In the genomic region with DNA sequence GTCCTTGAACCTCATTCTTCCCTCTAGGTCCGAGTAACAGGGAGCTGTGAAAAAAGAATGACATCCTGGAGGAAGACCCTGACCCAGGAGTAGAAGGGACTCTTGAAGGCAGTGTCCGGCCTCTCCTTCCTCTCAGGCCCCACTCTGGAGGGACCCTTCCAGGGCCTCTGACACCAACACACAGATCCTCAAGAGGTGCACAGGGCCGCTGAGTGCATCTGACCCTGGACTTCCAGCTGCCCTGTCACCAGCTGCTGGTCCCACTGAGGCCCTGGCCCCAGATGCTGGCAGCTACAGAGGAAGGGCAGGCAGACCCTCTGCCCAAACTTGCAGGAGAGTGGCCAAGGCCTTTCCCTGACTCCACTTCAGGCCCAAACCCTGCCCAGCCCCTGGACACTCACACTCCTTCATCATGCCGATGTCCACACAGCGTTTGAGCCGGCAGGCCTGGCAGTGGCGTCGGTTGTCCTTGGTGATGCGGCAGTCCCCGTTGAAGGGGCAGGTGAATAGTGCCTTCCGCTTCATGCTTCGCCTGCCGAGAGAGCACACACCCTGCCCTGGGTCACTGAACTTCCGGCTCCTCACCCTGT, we compare ENCODE assay signal across 28 cellular contexts. TPM values are rescaled to one million over a fixed set of nuclear protein-coding genes. Genes with fewer than 3 reads are reported as not detected.
DNase-seq lines count a peak whose midpoint lies in the region; ATAC-seq and TF ChIP-seq lines count a peak whose summit lies in the region.
"Had no signal": no experiment of that assay in that cellular context is flagged by ENCODE, and none has a peak within 500 bp of the region (broad histone marks: within the 10 kb centered on the region; RNA-seq: fewer than 3 reads in every experiment).

No MANE protein-coding gene starts in this region.

- peak overlapping the region; percentile 54 for H3K27ac Mint-ChIP-seq in activated CD8-positive, alpha-beta memory T cell treated with anti-CD3 and anti-CD28 coated beads, Interleukin-2, amount 10 ng/mL, durations not matched to agents 7 days and 5 days
- H3K27ac Mint-ChIP-seq: progenitor cell of endocrine pancreas had no signal

- TF ChIP-seq CTCF in RWPE2 (IDR thresholded peaks at IDR 0.05; ENCODE audit: poor library complexity, severe bottlenecking) = no peak
- no peak for TF ChIP-seq CTCF in colonic mucosa (IDR thresholded peaks at IDR 0.05)
- no peak for TF ChIP-seq CTCF in osteoblast (IDR thresholded peaks at IDR 0.05; ENCODE audit: extremely low read depth, low read depth, low read length)

- no peaks in the 10 kb centered on the region for H3K9me3 ChIP-seq in RWPE2 (ENCODE audit: severe bottlenecking)
- H3K9me3 ChIP-seq in colonic mucosa = no peaks in the 10 kb centered on the region
- H3K9me3 ChIP-seq in osteoblast (ENCODE audit: low read depth, low read length) = no peaks in the 10 kb centered on the region
- H3K9me3 ChIP-seq: BE2C, gastroesophageal sphincter, sigmoid colon, upper lobe of left lung had no signal

- CTCF ChIA-PET in activated CD8-positive, alpha-beta memory T cell treated with anti-CD3 and anti-CD28 coated beads, Interleukin-2, amount 10 ng/mL, durations not matched to agents 7 days and 5 days (lab: Charles Lee) = interaction anchor here (0.9 to 2.8 kb wide), 5 partner anchors 9 to 122 kb away, joined by 3 to 8 read pairs (median 3); a partner anchor contains a TSS

- no peak overlapping the region for H3K4me3 Mint-ChIP-seq in activated CD8-positive, alpha-beta memory T cell treated with anti-CD3 and anti-CD28 coated beads, Interleukin-2, amount 10 ng/mL, durations not matched to agents 7 days and 5 days
- H3K4me3 Mint-ChIP-seq: natural killer cell treated with Interleukin-12 subunit alpha and Interleukin-12 subunit beta and Interleukin-15 and Interleukin-18, amount 100 ng/mL, for 72 hours had no signal

- H3K27ac ChIP-seq in RWPE2 (ENCODE audit: poor library complexity, severe bottlenecking) (peak overlapping the region; percentile 60), colonic mucosa (no peak overlapping the region), osteoblast (ENCODE audit: low read depth, low read length) (no peak overlapping the region)
- H3K27ac ChIP-seq: brain microvascular endothelial cell, gastroesophageal sphincter, sigmoid colon, SK-N-MC, upper lobe of left lung had no signal

- no peak overlapping the region for H3K9ac ChIP-seq in colonic mucosa (ENCODE audit: low read depth in 2 of 2, low read length in 2 of 2)

- ATAC-seq in activated CD8-positive, alpha-beta memory T cell treated with anti-CD3 and anti-CD28 coated beads, Interleukin-2, amount 10 ng/mL, durations not matched to agents 7 days and 5 days = no peak
- no peak for ATAC-seq in RWPE2 (ENCODE audit: low read depth)
- ATAC-seq: gastroesophageal sphincter; HCT116; left ventricle myocardium superior; natural killer cell treated with Interleukin-12 subunit alpha and Interleukin-12 subunit beta and Interleukin-15 and Interleukin-18, amount 100 ng/mL, for 72 hours had no signal

- peaks cover 31% of the 10 kb centered on the region for H3K36me3 Mint-ChIP-seq in activated CD8-positive, alpha-beta memory T cell treated with anti-CD3 and anti-CD28 coated beads, Interleukin-2, amount 10 ng/mL, durations not matched to agents 7 days and 5 days
- H3K36me3 Mint-ChIP-seq: natural killer cell treated with Interleukin-12 subunit alpha and Interleukin-12 subunit beta and Interleukin-15 and Interleukin-18, amount 100 ng/mL, for 72 hours had no signal

- peaks cover 79% of the 10 kb centered on the region for H3K4me1 Mint-ChIP-seq in activated CD8-positive, alpha-beta memory T cell treated with anti-CD3 and anti-CD28 coated beads, Interleukin-2, amount 10 ng/mL, durations not matched to agents 7 days and 5 days

- H4K20me1 ChIP-seq in osteoblast (ENCODE audit: insufficient read depth, low read length) = peaks cover 4% of the 10 kb centered on the region

- H3K36me3 ChIP-seq in RWPE2 (ENCODE audit: low read depth) (peaks cover 36% of the 10 kb centered on the region), colonic mucosa (no peaks in the 10 kb centered on the region), osteoblast (ENCODE audit: insufficient read depth, low read length) (peaks cover 28% of the 10 kb centered on the region)
- H3K36me3 ChIP-seq: BE2C, gastroesophageal sphincter, sigmoid colon had no signal

- no peak overlapping the region for H3K4me2 ChIP-seq in osteoblast (ENCODE audit: insufficient read depth, low read length)

- no peak for DNase-seq in activated CD8-positive, alpha-beta memory T cell treated with anti-CD3 and anti-CD28 coated beads, Interleukin-2, amount 10 ng/mL, durations not matched to agents 7 days and 5 days
- DNase-seq in activated CD8-positive, alpha-beta memory T cell treated with anti-CD3 and anti-CD28 coated beads, Interleukin-2, amount 50 U/mL, for 4 hours = no peak
- DNase-seq in RWPE2 (ENCODE audit: low spot score) (no peak), colonic mucosa (peak; percentile 9), osteoblast (ENCODE audit: insufficient read length, low spot score, missing footprints) (peak; percentile 52), NOMO-1 treated with DMSO at 0.1 percent for 48 hours (lab: John Stamatoyannopoulos, UW; ENCODE audit: unreplicated experiment) (no peak), OCI-M1 (lab: John Stamatoyannopoulos, UW) (no peak), NCI-H1436 treated with DMSO at 0.1 percent for 48 hours (lab: John Stamatoyannopoulos, UW) (no peak)
- DNase-seq: activated CD8-positive, alpha-beta memory T cell treated with anti-CD3 and anti-CD28 coated beads for 24 hours; BE2C; brain microvascular endothelial cell; effector memory CD4-positive, alpha-beta T cell; hypothalamus; left ventricle myocardium superior; NCI-H1092 treated with DMSO at 0.1 percent for 48 hours; NCI-H1930; NCI-H526; RPMI8226; sigmoid colon; stimulated activated CD8-positive, alpha-beta memory T cell treated with anti-CD3 and anti-CD28 coated beads, Interleukin-4, amount 100 ng/mL, for 48 hours; substantia nigra; T-helper 9 cell; upper lobe of left lung had no signal

- intact Hi-C loops in colonic mucosa (cut with DNase I) = no loop called here

- no peaks in the 10 kb centered on the region for H3K27me3 ChIP-seq in RWPE2 (ENCODE audit: insufficient read depth, poor library complexity, severe bottlenecking)
- H3K27me3 ChIP-seq in colonic mucosa = no peaks in the 10 kb centered on the region
- no peaks in the 10 kb centered on the region for H3K27me3 ChIP-seq in osteoblast (ENCODE audit: insufficient read depth, low read length)
- H3K27me3 ChIP-seq: BE2C, brain microvascular endothelial cell, gastroesophageal sphincter, sigmoid colon, upper lobe of left lung had no signal

- no peak overlapping the region for H3K4me3 ChIP-seq in RWPE2 (ENCODE audit: severe bottlenecking)
- H3K4me3 ChIP-seq in colonic mucosa = no peak overlapping the region
- H3K4me3 ChIP-seq in osteoblast (ENCODE audit: insufficient read depth, low read length) = no peak overlapping the region
- H3K4me3 ChIP-seq: gastroesophageal sphincter, sigmoid colon, SK-N-MC, upper lobe of left lung had no signal

- H3K27me3 Mint-ChIP-seq in activated CD8-positive, alpha-beta memory T cell treated with anti-CD3 and anti-CD28 coated beads, Interleukin-2, amount 10 ng/mL, durations not matched to agents 7 days and 5 days = no peaks in the 10 kb centered on the region
- H3K27me3 Mint-ChIP-seq: natural killer cell treated with Interleukin-12 subunit alpha and Interleukin-12 subunit beta and Interleukin-15 and Interleukin-18, amount 100 ng/mL, for 72 hours; progenitor cell of endocrine pancreas had no signal

- no peak overlapping the region for H2AFZ ChIP-seq in osteoblast (ENCODE audit: low read length)

- no peaks in the 10 kb centered on the region for H3K9me3 Mint-ChIP-seq in activated CD8-positive, alpha-beta memory T cell treated with anti-CD3 and anti-CD28 coated beads, Interleukin-2, amount 10 ng/mL, durations not matched to agents 7 days and 5 days (ENCODE audit: low read depth)
- H3K9me3 Mint-ChIP-seq: natural killer cell treated with Interleukin-12 subunit alpha and Interleukin-12 subunit beta and Interleukin-15 and Interleukin-18, amount 100 ng/mL, for 72 hours had no signal

- H3K4me1 ChIP-seq in RWPE2 (ENCODE audit: insufficient read depth, poor library complexity, severe bottlenecking) (peaks cover 40% of the 10 kb centered on the region), colonic mucosa (no peaks in the 10 kb centered on the region), osteoblast (ENCODE audit: insufficient read depth, low read length) (peaks cover 11% of the 10 kb centered on the region)
- H3K4me1 ChIP-seq: BE2C had no signal

- no peaks in the 10 kb centered on the region for H3K79me2 ChIP-seq in osteoblast (ENCODE audit: insufficient read depth, low read length)

RNA-seq across cellular contexts. Expression of a gene that starts 40.1 kb away (rescaled TPM):
- total RNA-seq in activated CD8-positive, alpha-beta memory T cell treated with anti-CD3 and anti-CD28 coated beads, Interleukin-2, amount 10 ng/mL, durations not matched to agents 7 days and 5 days = 10 to 100 TPM; 34.9 to 69.8 TPM
- total RNA-seq in colonic mucosa (100 to 1,000 TPM; 124 to 140 TPM), osteoblast (30.4 and 32.2 TPM in 2 replicates)

RNA-seq across cellular contexts. Expression of a gene that starts 45.0 kb away (rescaled TPM):
- 100 to 1,000 TPM; 226 to 284 TPM for total RNA-seq in activated CD8-positive, alpha-beta memory T cell treated with anti-CD3 and anti-CD28 coated beads, Interleukin-2, amount 10 ng/mL, durations not matched to agents 7 days and 5 days
- total RNA-seq in colonic mucosa (10 to 100 TPM; 27.3 to 29.7 TPM), osteoblast (39.8 and 41.3 TPM in 2 replicates)

Comparison
In these comparisons a context has a peak if more than half of its experiments do, and no peak if none do; other contexts are left out.
1. DNase-seq: peak in colonic mucosa (single experiment) and osteoblast (single experiment); none in activated CD8-positive, alpha-beta memory T cell treated with anti-CD3 and anti-CD28 coated beads, Interleukin-2, amount 10 ng/mL, durations not matched to agents 7 days and 5 days (single experiment), activated CD8-positive, alpha-beta memory T cell treated with anti-CD3 and anti-CD28 coated beads, Interleukin-2, amount 50 U/mL, for 4 hours (single experiment), RWPE2 (single experiment), NOMO-1 treated with DMSO at 0.1 percent for 48 hours (single experiment), OCI-M1 (single experiment) and NCI-H1436 treated with DMSO at 0.1 percent for 48 hours (single experiment).